19 cellular contexts compared by ENCODE assay signal in genomic region chr1:242435200-242435599, GRCh38.
DNase-seq lines count a peak whose midpoint lies in the region; ATAC-seq, FAIRE-seq and TF ChIP-seq lines count a peak whose summit lies in the region.
"Had no signal": no experiment of that assay in that cellular context is flagged by ENCODE, and none has a peak within 500 bp of the region (broad histone marks: within the 10 kb centered on the region; RNA-seq: fewer than 3 reads in every experiment).

No MANE protein-coding gene starts in this region.

- peaks cover 0 to 3% of the 10 kb centered on the region in 2 experiments for H3K36me3 ChIP-seq in SK-N-SH (replicated peaks in 1 of 2; ENCODE audit: control insufficient read depth in 1 of 2, insufficient read depth in 2 of 2, low read length in 1 of 2)

- DNase-seq in NCI-H1694 treated with DMSO at 0.1 percent for 48 hours (lab: John Stamatoyannopoulos, UW) (peak; percentile 17), NCI-H1694 (lab: John Stamatoyannopoulos, UW) (no peak), SK-N-SH (peak; percentile 15), NCI-H2227 treated with DMSO at 0.1 percent for 48 hours (lab: John Stamatoyannopoulos, UW) (peak; percentile 63), dedifferentiated amniotic fluid mesenchymal stem cell (ENCODE audit: extremely low spot score) (no peak), RCC 7860 (ENCODE audit: low spot score) (no peak)
- DNase-seq: AML-193; Caco-2; CD4-positive, alpha-beta T cell; GM23248; HCEC 1CT had no signal

- FAIRE-seq in RCC 7860 (lab: Jason Lieb, UNC) = no peak
- FAIRE-seq: A549, D721Med, G401.6, GM12891, GM19239 had no signal

- no peaks in the 10 kb centered on the region for H3K79me2 ChIP-seq in SK-N-SH (ENCODE audit: insufficient read depth)

- H3K9me2 ChIP-seq in SK-N-SH = no peaks in the 10 kb centered on the region

- H3K9ac ChIP-seq in SK-N-SH = no peak overlapping the region
- H3K9ac ChIP-seq: GM23248 had no signal

- POLR2A ChIA-PET in SK-N-SH (lab: Yijun Ruan, JAX) = no interaction called here

- TF ChIP-seq EP300 in SK-N-SH (IDR thresholded peaks at IDR 0.05; ENCODE audit: borderline replicate concordance in 1 of 2, low read depth in 1 of 2, low read length in 1 of 2) = peak in 1 of 2 experiments; percentile 89; a peak in 2 of 4 replicates

- H4K20me1 ChIP-seq in SK-N-SH (ENCODE audit: insufficient read depth) = no peaks in the 10 kb centered on the region

- no peaks in the 10 kb centered on the region for H3K27me3 ChIP-seq in SK-N-SH (ENCODE audit: insufficient read depth)

- no peak overlapping the region for H3K4me3 ChIP-seq in SK-N-SH (ENCODE audit: low read depth in 2 of 2, low read length in 1 of 2)
- H3K4me3 ChIP-seq: A549, GM23248 had no signal

- TF ChIP-seq RAD21 in SK-N-SH (IDR thresholded peaks at IDR 0.05; ENCODE audit: low read length) = no peak

- no peak for ATAC-seq in SK-N-SH treated with all-trans-retinoic acid at 6 μM for 48 hours
- ATAC-seq: A549 had no signal

- H3K4me1 ChIP-seq in SK-N-SH (ENCODE audit: control insufficient read depth in 1 of 2, insufficient read depth in 2 of 2, low read depth in 1 of 2, low read length in 1 of 2) = peaks cover 0 to 14% of the 10 kb centered on the region in 2 experiments; a peak in 2 of 4 replicates
- H3K4me1 ChIP-seq: Caco-2 had no signal

- 29% methylated on average over 2 of the region's 2 CpGs for WGBS in SK-N-SH (ENCODE audit: low lambda C conversion rate)

- peak overlapping the region in 1 of 2 experiments; percentile 98; a peak in 2 of 4 replicates for H3K27ac ChIP-seq in SK-N-SH (ENCODE audit: low read depth in 2 of 2, low read length in 1 of 2)
- H3K27ac ChIP-seq: 22Rv1, A549, C4-2B, GM23248 had no signal

- H2AFZ ChIP-seq in SK-N-SH (ENCODE audit: low read depth) = no peak overlapping the region
- H2AFZ ChIP-seq: GM23248 had no signal

- no peaks in the 10 kb centered on the region for H3K9me3 ChIP-seq in SK-N-SH
- H3K9me3 ChIP-seq: A549, Caco-2 had no signal

- H3F3A ChIP-seq in SK-N-SH (replicated peaks; ENCODE audit: insufficient read depth) = no peaks in the 10 kb centered on the region

- TF ChIP-seq CTCF in SK-N-SH (IDR thresholded peaks at IDR 0.05) = no peak

- no peak overlapping the region for H3K4me2 ChIP-seq in SK-N-SH
- H3K4me2 ChIP-seq: A549 had no signal

- CTCF ChIA-PET in SK-N-SH (lab: Yijun Ruan, JAX) = interaction anchor here (1.0 to 2.6 kb wide), 3 partner anchors 10 to 20 kb away, joined by 3 to 9 read pairs (median 6); no protein-coding TSS in a partner anchor

TF ChIP-seq in SK-N-SH, 30 proteins besides CTCF, POLR2A, EP300 and RAD21:
- peak; percentile 50; the same call in 1 of the 2 replicates for TF ChIP-seq RCOR1 (IDR thresholded peaks at IDR 0.05; ENCODE audit: low read length)
- TF ChIP-seq GATA2 (CRISPR knock-in tag; IDR thresholded peaks at IDR 0.05) = peak; percentile 85
- TF ChIP-seq USF2 (IDR thresholded peaks at IDR 0.05; ENCODE audit: borderline replicate concordance, low read depth, low read length) = no peak
- peak; percentile 43; the same call in 1 of the 2 replicates for TF ChIP-seq FOXJ3 (CRISPR knock-in tag; IDR thresholded peaks at IDR 0.05)

TF ChIP-seq in SK-N-SH treated with all-trans-retinoic acid at 6 μM for 48 hours, 23 proteins besides CTCF, POLR2A, EP300 and RAD21:
- TF ChIP-seq ZNF565 (CRISPR knock-in tag; conservative IDR thresholded peaks at IDR 0.05; ENCODE audit: low read depth) = no peak
- no peak for TF ChIP-seq ZNF70 (CRISPR knock-in tag; IDR thresholded peaks at IDR 0.05)
- TF ChIP-seq OSR1 (CRISPR knock-in tag; IDR thresholded peaks at IDR 0.05) = no peak
- no peak for TF ChIP-seq BACH2 (CRISPR knock-in tag; IDR thresholded peaks at IDR 0.05; ENCODE audit: borderline replicate concordance)
- TF ChIP-seq ESRRG (CRISPR knock-in tag; IDR thresholded peaks at IDR 0.05) = no peak
- TF ChIP-seq GLIS3 (CRISPR knock-in tag; IDR thresholded peaks at IDR 0.05) = no peak
- no peak for TF ChIP-seq ZC3H10 (CRISPR knock-in tag; IDR thresholded peaks at IDR 0.05)
- TF ChIP-seq ZFP30 (CRISPR knock-in tag; IDR thresholded peaks at IDR 0.05) = no peak
TF ChIP-seq in SK-N-SH treated with all-trans-retinoic acid at 6 μM for 48 hours: peak in this region for 0.

Comparison
In these comparisons a context has a peak if more than half of its experiments do, and no peak if none do; other contexts are left out.
1. DNase-seq: peak in NCI-H1694 treated with DMSO at 0.1 percent for 48 hours (single experiment), SK-N-SH (single experiment) and NCI-H2227 treated with DMSO at 0.1 percent for 48 hours (single experiment); none in NCI-H1694 (single experiment), dedifferentiated amniotic fluid mesenchymal stem cell (single experiment) and RCC 7860 (single experiment).